Comparison of ENCODE assay signal across 8 cellular contexts in the genomic region with DNA sequence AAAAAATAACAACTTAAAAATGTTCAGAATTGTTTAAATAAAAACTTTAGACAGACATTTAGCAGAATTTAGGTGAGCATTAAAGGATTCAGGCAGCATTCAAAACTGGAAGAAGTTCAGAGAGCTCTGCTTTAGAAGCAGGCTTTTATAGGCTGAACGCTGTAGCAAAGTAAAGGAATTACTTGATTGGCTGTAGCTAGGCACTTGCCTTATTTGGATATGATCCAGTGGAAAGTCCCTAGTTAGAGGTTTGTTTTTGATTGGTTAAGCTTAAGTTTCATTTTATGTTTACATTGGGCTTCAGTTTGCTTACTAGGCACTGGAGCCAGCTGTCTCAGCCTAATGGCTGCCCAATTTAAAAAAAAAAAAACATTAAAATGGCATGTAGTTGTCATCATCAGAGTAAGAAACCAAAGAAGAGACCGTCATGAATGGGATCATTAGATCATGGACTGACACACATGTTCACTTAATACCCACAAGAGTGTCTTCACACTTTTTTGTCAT.
A peak's percentile ranks its signal among the peaks of the same experiment; 100 is the strongest.
DNase-seq lines count a peak whose midpoint lies in the region; ATAC-seq lines count a peak whose summit lies in the region.

No MANE protein-coding gene starts in this region.

- peak; percentile 97 for DNase-seq in ELR (ENCODE audit: low read depth)
- DNase-seq in NCI-H748 (lab: John Stamatoyannopoulos, UW; ENCODE audit: unreplicated experiment): peak; percentile 97
- peak; percentile 13 for DNase-seq in activated naive CD4-positive, alpha-beta T cell treated with anti-CD3 and anti-CD28 coated beads, Interleukin-2, amount 50 U/mL, for 16 hours
- DNase-seq in right cardiac atrium: no peak
- peak; percentile 7 for DNase-seq in stimulated activated CD4-positive, alpha-beta T cell treated with anti-CD3 and anti-CD28 coated beads, Interleukin-1b, Interleukin-23, amount 100 ng/mL, for 48 hours
- no peak for DNase-seq in effector CD8-positive, alpha-beta T cell (lab: John Stamatoyannopoulos, UW)

- H3K9me3 ChIP-seq in right cardiac atrium (ENCODE audit: control insufficient read depth, low read length): no peaks in the 10 kb centered on the region

- no peak overlapping the region for H3K27ac ChIP-seq in right cardiac atrium (ENCODE audit: low read length)

- H3K4me1 ChIP-seq in right cardiac atrium (ENCODE audit: control insufficient read depth, insufficient read depth, low read length): peaks cover 1% of the 10 kb centered on the region

- peak; percentile 83 for ATAC-seq in GM21360 (IDR thresholded peaks at IDR 0.05; ENCODE audit: unreplicated experiment)
- ATAC-seq in HG03571 (IDR thresholded peaks at IDR 0.05; ENCODE audit: unreplicated experiment): peak; percentile 82
- peak; percentile 86 to 87 for ATAC-seq in right cardiac atrium

- no peaks in the 10 kb centered on the region for H3K27me3 ChIP-seq in right cardiac atrium (ENCODE audit: control insufficient read depth, insufficient read depth)

- H3K4me3 ChIP-seq in right cardiac atrium (ENCODE audit: low read length): no peak overlapping the region

- 35% methylated on average over 2 of the region's 2 CpGs for WGBS in right cardiac atrium

- intact Hi-C loops in right cardiac atrium (cut with DNase I): no loop called here

Comparison
In these comparisons a context has a peak if more than half of its experiments do, and no peak if none do; other contexts are left out.
1. DNase-seq: peak in ELR (single experiment), NCI-H748 (single experiment), activated naive CD4-positive, alpha-beta T cell treated with anti-CD3 and anti-CD28 coated beads, Interleukin-2, amount 50 U/mL, for 16 hours (single experiment) and stimulated activated CD4-positive, alpha-beta T cell treated with anti-CD3 and anti-CD28 coated beads, Interleukin-1b, Interleukin-23, amount 100 ng/mL, for 48 hours (single experiment); none in right cardiac atrium (0 of 3) and effector CD8-positive, alpha-beta T cell (single experiment).
2. Peak in every context shown above with its lines, with median percentiles within 50 percentile points of each other: ATAC-seq.